In genomic region chr18:75879196-75879595, GRCh38 we compare ENCODE assay signal across 20 cellular contexts.
"Had no signal": no experiment of that assay in that cellular context is flagged by ENCODE, and none has a peak within 500 bp of the region (broad histone marks: within the 10 kb centered on the region; RNA-seq: fewer than 3 reads in every experiment).

No MANE protein-coding gene starts in this region.

- DNase-seq: activated CD4-positive, alpha-beta T cell treated with anti-CD3 and anti-CD28 coated beads, Interleukin-2, amount 50 U/mL, for 1 hour; activated CD4-positive, CD25-positive, alpha-beta regulatory T cell treated with anti-CD3 and anti-CD28 coated beads, Interleukin-2, amount 50 U/mL, for 72 hours; activated CD8-positive, alpha-beta T cell treated with anti-CD3 and anti-CD28 coated beads, Interleukin-2, amount 10 ng/mL, durations not matched to agents 7 days and 5 days; activated gamma-delta T cell treated with Interleukin-2 at 50 U/mL for 16 hours; anterior cingulate cortex; endodermal cell; head of caudate nucleus; hypothalamus; left ventricle myocardium superior; mammary epithelial cell; right cardiac atrium; stimulated activated CD4-positive, alpha-beta T cell treated with anti-CD3 and anti-CD28 coated beads, Interleukin-1b, Interleukin-23, amount 100 ng/mL, for 48 hours; stimulated activated naive CD8-positive, alpha-beta T cell treated with anti-CD3 and anti-CD28 coated beads, Interleukin-15, amount 100 ng/mL, for 72 hours; WERI-Rb-1 had no signal

- H3K27me3 ChIP-seq: gastroesophageal sphincter, suprapubic skin, tibial nerve had no signal

- H3K9me3 ChIP-seq: suprapubic skin had no signal

- H3K4me1 ChIP-seq: parathyroid adenoma, suprapubic skin, tibial nerve had no signal

- H3K4me3 ChIP-seq: coronary artery, gastroesophageal sphincter, suprapubic skin, tibial nerve had no signal

- H3K9ac ChIP-seq: parathyroid adenoma had no signal

- H3K79me2 ChIP-seq: parathyroid adenoma had no signal

- H3K36me3 ChIP-seq: gastroesophageal sphincter, suprapubic skin, tibial nerve, WERI-Rb-1 had no signal

- H3K27ac ChIP-seq: coronary artery, gastroesophageal sphincter, parathyroid adenoma, suprapubic skin, tibial nerve had no signal

- H2AFZ ChIP-seq: parathyroid adenoma had no signal

- ATAC-seq: activated CD8-positive, alpha-beta T cell treated with anti-CD3 and anti-CD28 coated beads, Interleukin-2, amount 10 ng/mL, durations not matched to agents 7 days and 5 days; gastroesophageal sphincter; left ventricle myocardium superior; right cardiac atrium; stimulated activated effector memory CD8-positive, alpha-beta T cell treated with anti-CD3 and anti-CD28 coated beads, Interleukin-12 subunit alpha, Interleukin-12 subunit beta, amount 100 ng/mL, for 72 hours; stimulated activated naive CD8-positive, alpha-beta T cell treated with anti-CD3 and anti-CD28 coated beads, Interleukin-15, amount 100 ng/mL, for 72 hours had no signal
